In the genomic region with DNA sequence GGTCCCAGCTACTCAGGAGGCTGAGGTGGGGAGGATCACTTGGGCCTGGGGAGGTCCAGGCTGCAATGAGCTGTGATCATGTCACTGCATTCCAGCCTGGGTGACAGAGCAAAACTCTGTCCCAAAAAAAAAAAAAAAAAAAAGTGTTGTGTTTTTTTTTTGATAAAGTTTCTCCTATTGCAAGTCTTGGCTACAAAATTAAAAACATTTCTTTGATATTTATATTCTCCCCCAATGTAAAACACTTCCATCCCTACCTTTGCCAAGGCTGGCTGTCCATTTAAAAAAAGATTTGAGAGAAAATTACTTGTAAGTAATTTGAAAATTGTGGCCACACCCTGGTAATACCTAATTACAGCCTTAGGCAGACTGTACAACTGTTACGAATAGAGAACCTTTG, we compare ENCODE assay signal across 23 cellular contexts.
"Had no signal": no experiment of that assay in that cellular context is flagged by ENCODE, and none has a peak within 500 bp of the region (broad histone marks: within the 10 kb centered on the region; RNA-seq: fewer than 3 reads in every experiment).

No MANE protein-coding gene starts in this region.

- H3K4me3 ChIP-seq: neural progenitor cell, ovary, psoas muscle, right lobe of liver, sigmoid colon, stomach, tibial artery, transverse colon, upper lobe of right lung, uterus had no signal

- H3K36me3 ChIP-seq: uterus had no signal

- H3K27ac ChIP-seq: neural progenitor cell, parathyroid adenoma, psoas muscle, right lobe of liver, tibial artery, transverse colon, upper lobe of right lung had no signal

- H3K4me1 ChIP-seq: parathyroid adenoma, psoas muscle, right lobe of liver, stomach, transverse colon, upper lobe of right lung, uterus had no signal

- DNase-seq: natural killer cell; occipital lobe; posterior cingulate gyrus; psoas muscle; right cardiac atrium; right lobe of liver; sigmoid colon; small intestine; stimulated activated CD4-positive, alpha-beta T cell treated with anti-CD3 and anti-CD28 coated beads, Interleukin-15, amount 100 ng/mL, for 24 hours; stimulated activated CD4-positive, alpha-beta T cell treated with anti-CD3 and anti-CD28 coated beads, Interleukin-2, amount 100 ng/mL, for 24 hours; stimulated activated CD4-positive, alpha-beta T cell treated with anti-CD3 and anti-CD28 coated beads, Interleukin-2, amount 100 ng/mL, for 48 hours; stimulated activated CD4-positive, alpha-beta T cell treated with anti-CD3 and anti-CD28 coated beads, Interleukin-4, amount 100 ng/mL, for 24 hours; stimulated activated naive B cell treated with anti-CD40 and anti-IgM and Interleukin-4, amounts not matched to agents 10 μg/mL and 1 μg/mL and 100 μg/mL, for 72 hours; stimulated activated naive CD4-positive, alpha-beta T cell treated with Interleukin-2 at 50 U/mL for 16 hours; stomach; tibial artery; transverse colon; upper lobe of right lung; uterus had no signal

- H3K27me3 ChIP-seq: ovary, right lobe of liver, sigmoid colon, stomach, tibial artery, transverse colon, upper lobe of right lung, uterus had no signal

- ATAC-seq: natural killer cell; psoas muscle; right cardiac atrium; right lobe of liver; stimulated activated effector memory CD8-positive, alpha-beta T cell treated with anti-CD3 and anti-CD28 coated beads, Interleukin-12 subunit alpha, Interleukin-12 subunit beta, amount 100 ng/mL, for 72 hours; stimulated activated naive B cell treated with anti-CD40 and anti-IgM and Interleukin-4, amounts not matched to agents 10 μg/mL and 1 μg/mL and 100 μg/mL, for 72 hours; upper lobe of right lung had no signal

- H3K9ac ChIP-seq: neural progenitor cell, parathyroid adenoma had no signal
